Comparison of ENCODE assay signal across 28 cellular contexts in genomic region chr15:77762747-77763146, GRCh38.
"Had no signal": no experiment of that assay in that cellular context is flagged by ENCODE, and none has a peak within 500 bp of the region (broad histone marks: within the 10 kb centered on the region; RNA-seq: fewer than 3 reads in every experiment).

No MANE protein-coding gene starts in this region.

- H3K27ac Mint-ChIP-seq: stimulated activated effector memory CD8-positive, alpha-beta T cell treated with anti-CD3 and anti-CD28 coated beads, Interleukin-12 subunit alpha, Interleukin-12 subunit beta, amount 100 ng/mL, for 72 hours; stimulated activated memory B cell treated with anti-CD40 and anti-IgM and Interleukin-4, amounts not matched to agents 10 μg/mL and 1 μg/mL and 100 μg/mL, for 72 hours; stimulated activated naive B cell treated with anti-CD40 and anti-IgM and Interleukin-4, amounts not matched to agents 10 μg/mL and 1 μg/mL and 100 μg/mL, for 72 hours; stimulated activated naive CD8-positive, alpha-beta T cell treated with anti-CD3 and anti-CD28 coated beads, Interleukin-15, amount 100 ng/mL, for 72 hours; stimulated activated naive CD8-positive, alpha-beta T cell treated with anti-CD3 and anti-CD28 coated beads, Interleukin-15, Interleukin-2, amounts not matched to agents 100 ng/mL and 50 ng/mL, for 24 hours; type B pancreatic cell had no signal

- H3K4me3 ChIP-seq: stomach, suprapubic skin, testis, thoracic aorta, thyroid gland, tibial artery, tibial nerve, transverse colon, upper lobe of left lung, upper lobe of right lung, uterus, vagina had no signal

- H3K27me3 ChIP-seq: testis, thyroid gland, upper lobe of left lung, uterus, vagina had no signal

- H3K4me1 Mint-ChIP-seq: stimulated activated effector memory CD8-positive, alpha-beta T cell treated with anti-CD3 and anti-CD28 coated beads, Interleukin-12 subunit alpha, Interleukin-12 subunit beta, amount 100 ng/mL, for 72 hours; stimulated activated memory B cell treated with anti-CD40 and anti-IgM and Interleukin-4, amounts not matched to agents 10 μg/mL and 1 μg/mL and 100 μg/mL, for 72 hours; stimulated activated naive B cell treated with anti-CD40 and anti-IgM and Interleukin-4, amounts not matched to agents 10 μg/mL and 1 μg/mL and 100 μg/mL, for 72 hours; stimulated activated naive CD8-positive, alpha-beta T cell treated with anti-CD3 and anti-CD28 coated beads, Interleukin-15, amount 100 ng/mL, for 72 hours had no signal

- H3K9me3 ChIP-seq: stomach, suprapubic skin, testis, thoracic aorta, thyroid gland, tibial artery, tibial nerve, transverse colon, upper lobe of left lung, upper lobe of right lung, uterus, vagina had no signal

- H3K36me3 ChIP-seq: stomach, suprapubic skin, thoracic aorta, thyroid gland, tibial artery, tibial nerve, transverse colon, upper lobe of left lung, upper lobe of right lung, uterus, vagina had no signal

- H3K9me3 Mint-ChIP-seq: stimulated activated effector memory CD8-positive, alpha-beta T cell treated with anti-CD3 and anti-CD28 coated beads, Interleukin-12 subunit alpha, Interleukin-12 subunit beta, amount 100 ng/mL, for 72 hours; stimulated activated memory B cell treated with anti-CD40 and anti-IgM and Interleukin-4, amounts not matched to agents 10 μg/mL and 1 μg/mL and 100 μg/mL, for 72 hours; stimulated activated naive B cell treated with anti-CD40 and anti-IgM and Interleukin-4, amounts not matched to agents 10 μg/mL and 1 μg/mL and 100 μg/mL, for 72 hours; stimulated activated naive CD8-positive, alpha-beta T cell treated with anti-CD3 and anti-CD28 coated beads, Interleukin-15, amount 100 ng/mL, for 72 hours; stimulated activated naive CD8-positive, alpha-beta T cell treated with anti-CD3 and anti-CD28 coated beads, Interleukin-15, Interleukin-2, amounts not matched to agents 100 ng/mL and 50 ng/mL, for 24 hours; type B pancreatic cell had no signal

- H3K4me3 Mint-ChIP-seq: stimulated activated effector memory CD8-positive, alpha-beta T cell treated with anti-CD3 and anti-CD28 coated beads, Interleukin-12 subunit alpha, Interleukin-12 subunit beta, amount 100 ng/mL, for 72 hours; stimulated activated memory B cell treated with anti-CD40 and anti-IgM and Interleukin-4, amounts not matched to agents 10 μg/mL and 1 μg/mL and 100 μg/mL, for 72 hours; stimulated activated naive B cell treated with anti-CD40 and anti-IgM and Interleukin-4, amounts not matched to agents 10 μg/mL and 1 μg/mL and 100 μg/mL, for 72 hours; stimulated activated naive CD8-positive, alpha-beta T cell treated with anti-CD3 and anti-CD28 coated beads, Interleukin-15, amount 100 ng/mL, for 72 hours; stimulated activated naive CD8-positive, alpha-beta T cell treated with anti-CD3 and anti-CD28 coated beads, Interleukin-15, Interleukin-2, amounts not matched to agents 100 ng/mL and 50 ng/mL, for 24 hours; type B pancreatic cell had no signal

- H3K4me1 ChIP-seq: stomach, suprapubic skin, testis, thyroid gland, transverse colon, upper lobe of left lung, upper lobe of right lung, uterus, vagina had no signal

- H3K36me3 Mint-ChIP-seq: stimulated activated effector memory CD8-positive, alpha-beta T cell treated with anti-CD3 and anti-CD28 coated beads, Interleukin-12 subunit alpha, Interleukin-12 subunit beta, amount 100 ng/mL, for 72 hours; stimulated activated memory B cell treated with anti-CD40 and anti-IgM and Interleukin-4, amounts not matched to agents 10 μg/mL and 1 μg/mL and 100 μg/mL, for 72 hours; stimulated activated naive B cell treated with anti-CD40 and anti-IgM and Interleukin-4, amounts not matched to agents 10 μg/mL and 1 μg/mL and 100 μg/mL, for 72 hours; type B pancreatic cell had no signal

- DNase-seq: stimulated activated CD4-positive, alpha-beta T cell treated with anti-CD3 and anti-CD28 coated beads, Interleukin-2, amount 100 ng/mL, for 48 hours; stimulated activated CD4-positive, alpha-beta T cell treated with anti-CD3 and anti-CD28 coated beads, Interleukin-4, amount 100 ng/mL, for 1 hour; stimulated activated CD4-positive, alpha-beta T cell treated with anti-CD3 and anti-CD28 coated beads, Interleukin-4, amount 100 ng/mL, for 24 hours; stimulated activated CD4-positive, alpha-beta T cell treated with anti-CD3 and anti-CD28 coated beads, Interleukin-4, amount 100 ng/mL, for 4 hours; stimulated activated CD8-positive, alpha-beta memory T cell treated with anti-CD3 and anti-CD28 coated beads, Interleukin-4, amount 100 ng/mL, for 48 hours; stimulated activated naive B cell treated with anti-CD40 and anti-IgM and Interleukin-4, amounts not matched to agents 10 μg/mL and 1 μg/mL and 100 μg/mL, for 72 hours; stimulated activated naive CD4-positive, alpha-beta T cell; stimulated activated naive CD4-positive, alpha-beta T cell treated with Interleukin-2 at 50 U/mL for 16 hours; stimulated activated naive CD8-positive, alpha-beta T cell treated with anti-CD3 and anti-CD28 coated beads, Interleukin-15, amount 100 ng/mL, for 72 hours; stimulated activated naive CD8-positive, alpha-beta T cell treated with anti-CD3 and anti-CD28 coated beads, Interleukin-15, Interleukin-2, amounts not matched to agents 100 U/mL and 50 U/mL, for 24 hours; stomach; substantia nigra; testis; thyroid gland; tibial artery; transverse colon; trophoblast cell; upper lobe of left lung; upper lobe of right lung; uterus had no signal

- H3K27ac ChIP-seq: stomach, suprapubic skin, testis, thoracic aorta, thyroid gland, tibial artery, tibial nerve, transverse colon, upper lobe of left lung, upper lobe of right lung, uterus, vagina had no signal

- ATAC-seq: stimulated activated memory B cell treated with anti-CD40 and anti-IgM and Interleukin-4, amounts not matched to agents 10 μg/mL and 1 μg/mL and 100 μg/mL, for 72 hours; stimulated activated naive B cell treated with anti-CD40 and anti-IgM and Interleukin-4, amounts not matched to agents 10 μg/mL and 1 μg/mL and 100 μg/mL, for 72 hours; stimulated activated naive CD8-positive, alpha-beta T cell treated with anti-CD3 and anti-CD28 coated beads, Interleukin-15, amount 100 ng/mL, for 72 hours; stimulated activated naive CD8-positive, alpha-beta T cell treated with anti-CD3 and anti-CD28 coated beads, Interleukin-15, Interleukin-2, amounts not matched to agents 100 U/mL and 50 U/mL, for 24 hours; upper lobe of right lung had no signal
